In genomic region chr14:69543341-69544249, GRCh38 we compare ENCODE assay signal across 9 cellular contexts. TPM values are rescaled to one million over a fixed set of nuclear protein-coding genes. Genes with fewer than 3 reads are reported as not detected.
A peak's percentile ranks its signal among the peaks of the same experiment; 100 is the strongest.
DNase-seq lines count a peak whose midpoint lies in the region; ATAC-seq and TF ChIP-seq lines count a peak whose summit lies in the region.
"Had no signal": no experiment of that assay in that cellular context is flagged by ENCODE, and none has a peak within 500 bp of the region (broad histone marks: within the 10 kb centered on the region; RNA-seq: fewer than 3 reads in every experiment).

No MANE protein-coding gene starts in this region.

- H3K27me3 Mint-ChIP-seq in naive thymus-derived CD4-positive, alpha-beta T cell = peaks cover 20 to 48% (median 35%) of the 10 kb centered on the region in 5 donors

- H3K36me3 Mint-ChIP-seq in naive thymus-derived CD4-positive, alpha-beta T cell = no peaks in the 10 kb centered on the region

- no peaks in the 10 kb centered on the region for H4K20me1 ChIP-seq in mammary epithelial cell (ENCODE audit: insufficient read depth, low read length)

- H3K9me3 ChIP-seq in Panc1 (ENCODE audit: control insufficient read depth, insufficient read depth, low read depth, low read length) (no peaks in the 10 kb centered on the region), mammary epithelial cell (replicated peaks; ENCODE audit: insufficient read depth, low read length) (no peaks in the 10 kb centered on the region)
- no peaks in the 10 kb centered on the region for H3K9me3 ChIP-seq in naive thymus-derived CD4-positive, alpha-beta T cell (ENCODE audit: control insufficient read depth in 2 of 3, low read length in 3 of 3)
- H3K9me3 ChIP-seq: psoas muscle had no signal

- H3K79me2 ChIP-seq in mammary epithelial cell (ENCODE audit: insufficient read depth, low read length) = no peaks in the 10 kb centered on the region

- CTCF ChIA-PET in Panc1 (lab: Charles Lee) (no interaction called here), mammary epithelial cell (lab: Charles Lee; ENCODE audit: low non-redundant PET) (no interaction called here)
- CTCF ChIA-PET in naive thymus-derived CD4-positive, alpha-beta T cell (lab: Charles Lee) = no interaction called here

- in situ Hi-C loops in Panc1 (cut with HindIII; ENCODE audit: low pct_unique_long_range_greater_than_20kb, low sequenced_read_pairs) (no loop called here), mammary epithelial cell (cut with MboI; ENCODE audit: low sequenced_read_pairs in 2 of 2) (no loop called here)

- H3K27ac ChIP-seq in Panc1 (ENCODE audit: low read length) (no peak overlapping the region), mammary epithelial cell (ENCODE audit: insufficient read depth, low read depth, low read length) (no peak overlapping the region)
- H3K27ac ChIP-seq in naive thymus-derived CD4-positive, alpha-beta T cell (ENCODE audit: low read depth, low read length) = no peak overlapping the region
- H3K27ac ChIP-seq: psoas muscle had no signal

- H3K36me3 ChIP-seq in Panc1 (ENCODE audit: control insufficient read depth, insufficient read depth, low read length) (no peaks in the 10 kb centered on the region), mammary epithelial cell (ENCODE audit: insufficient read depth, low read length) (no peaks in the 10 kb centered on the region)
- H3K36me3 ChIP-seq in naive thymus-derived CD4-positive, alpha-beta T cell (ENCODE audit: control insufficient read depth in 2 of 3, insufficient read depth in 3 of 3, low read length in 3 of 3) = no peaks in the 10 kb centered on the region

- dilution Hi-C loops in mammary epithelial cell (cut with HindIII; ENCODE audit: low sequenced_read_pairs) = loop anchor here (5.0 kb wide), 1 partner anchor 89 kb away; no protein-coding TSS in a partner anchor

- H2AFZ ChIP-seq in mammary epithelial cell (ENCODE audit: low read depth, low read length) = peak overlapping the region; percentile 38

- no peak for TF ChIP-seq CTCF in Panc1 (IDR thresholded peaks at IDR 0.05)
- no peak for TF ChIP-seq CTCF in mammary epithelial cell (conservative IDR thresholded peaks at IDR 0.05 in 1 of 2, IDR thresholded peaks at IDR 0.05 in 1 of 2; ENCODE audit: extremely low read depth in 1 of 2, insufficient read depth in 1 of 2, low read depth in 1 of 2, low read length in 2 of 2)

- 37% methylated on average over 14 of the region's 15 CpGs for WGBS in mammary epithelial cell (ENCODE audit: low coverage, missing lambda C conversion rate)

- POLR2A ChIA-PET in Panc1 (lab: Charles Lee) = no interaction called here
- POLR2A ChIA-PET in naive thymus-derived CD4-positive, alpha-beta T cell (lab: Charles Lee) = interaction anchor here (0.8 kb wide), 1 partner anchor 322 kb away, joined by 3 read pairs; no protein-coding TSS in a partner anchor

- H3K27me3 ChIP-seq in Panc1 (ENCODE audit: control insufficient read depth, insufficient read depth, low read length) = no peaks in the 10 kb centered on the region; the same call in 1 of the 2 replicates
- no peaks in the 10 kb centered on the region for H3K27me3 ChIP-seq in mammary epithelial cell (ENCODE audit: insufficient read depth, low read length)
- H3K27me3 ChIP-seq in naive thymus-derived CD4-positive, alpha-beta T cell (ENCODE audit: control insufficient read depth in 2 of 2, insufficient read depth in 2 of 2, low read length in 2 of 2) = peaks cover 0 to 2% of the 10 kb centered on the region in 2 donors

- ATAC-seq in Panc1 = no peak
- ATAC-seq in naive thymus-derived CD4-positive, alpha-beta T cell = peak; percentile 70
- ATAC-seq in HG03108 (IDR thresholded peaks at IDR 0.05; ENCODE audit: unreplicated experiment) = no peak
- no peak for ATAC-seq in HG03175 (IDR thresholded peaks at IDR 0.05; ENCODE audit: unreplicated experiment)
- ATAC-seq in HG02759 (IDR thresholded peaks at IDR 0.05; ENCODE audit: unreplicated experiment) = no peak

- no peak overlapping the region for H3K9ac ChIP-seq in mammary epithelial cell (ENCODE audit: insufficient read depth, low read length)

- peak overlapping the region in 2 of 10 donors; percentile 13 to 25 for H3K4me3 Mint-ChIP-seq in naive thymus-derived CD4-positive, alpha-beta T cell

- intact Hi-C loops in Panc1 (cut with micrococcal nuclease; ENCODE audit: unreplicated experiment) = no loop called here
- intact Hi-C loops in mammary epithelial cell (cut with micrococcal nuclease) = no loop called here
- intact Hi-C loops in naive thymus-derived CD4-positive, alpha-beta T cell (cut with micrococcal nuclease) = no loop called here

- H3K4me3 ChIP-seq in Panc1 (ENCODE audit: low read depth in 2 of 2, low read length in 2 of 2) (no peak overlapping the region), mammary epithelial cell (replicated peaks in 1 of 3; ENCODE audit: insufficient read depth in 1 of 3, low read depth in 2 of 3, low read length in 3 of 3) (no peak overlapping the region)
- no peak overlapping the region for H3K4me3 ChIP-seq in naive thymus-derived CD4-positive, alpha-beta T cell (ENCODE audit: low read length)
- H3K4me3 ChIP-seq: psoas muscle had no signal

- H3K27ac Mint-ChIP-seq in naive thymus-derived CD4-positive, alpha-beta T cell = peak overlapping the region in 1 of 9 donors; percentile 47

- BruUV-seq in Panc1 (replicated peaks; lab: Mats Ljungman, UMichigan) (no TSS peak), mammary epithelial cell (replicated peaks; lab: Mats Ljungman, UMichigan) (no TSS peak)

- H3K4me1 ChIP-seq in Panc1 (ENCODE audit: control insufficient read depth, insufficient read depth, low read length) (no peaks in the 10 kb centered on the region), mammary epithelial cell (ENCODE audit: insufficient read depth, low read length) (peaks cover 16% of the 10 kb centered on the region)
- no peaks in the 10 kb centered on the region for H3K4me1 ChIP-seq in naive thymus-derived CD4-positive, alpha-beta T cell (ENCODE audit: control insufficient read depth in 2 of 2, insufficient read depth in 2 of 2, low read length in 2 of 2)

- peaks cover 0 to 17% (median 4%) of the 10 kb centered on the region in 7 donors for H3K4me1 Mint-ChIP-seq in naive thymus-derived CD4-positive, alpha-beta T cell

- peak; percentile 44 for DNase-seq in 8988T
- DNase-seq in GM04503 (ENCODE audit: low read depth) = peak; percentile 26
- DNase-seq in Panc1 (ENCODE audit: low read depth, low spot score) = peak; percentile 13
- DNase-seq in mammary epithelial cell = peak; percentile 97
- peak in 1 of 9 donors; percentile 27 for DNase-seq in naive thymus-derived CD4-positive, alpha-beta T cell

- no peak overlapping the region for H3K4me2 ChIP-seq in mammary epithelial cell (ENCODE audit: insufficient read depth, low read depth, low read length)

- H3K9me3 Mint-ChIP-seq in naive thymus-derived CD4-positive, alpha-beta T cell = no peaks in the 10 kb centered on the region

RNA-seq across cellular contexts. Expression of gene CCDC177, which starts 31.1 kb away (rescaled TPM):
- not detected for total RNA-seq in Panc1 (2021; ENCODE audit: unreplicated experiment)
- not detected for polyA plus RNA-seq in Panc1 (2012; ENCODE audit: insufficient read length)
- not detected for total RNA-seq in mammary epithelial cell
- polyA plus RNA-seq in mammary epithelial cell = not detected
- not detected for polyA minus RNA-seq in mammary epithelial cell
- total RNA-seq in naive thymus-derived CD4-positive, alpha-beta T cell = not detected
- polyA plus RNA-seq in naive thymus-derived CD4-positive, alpha-beta T cell = not detected
- total RNA-seq: psoas muscle had no signal
- polyA plus RNA-seq: psoas muscle had no signal

RNA-seq across cellular contexts. Expression of gene PLEKHD1, which starts 59.1 kb away (rescaled TPM):
- total RNA-seq in Panc1 (2021; ENCODE audit: unreplicated experiment) (0.08 TPM), mammary epithelial cell (not detected)
- polyA plus RNA-seq in Panc1 (2012; ENCODE audit: insufficient read length) = 0.10 TPM
- polyA plus RNA-seq in mammary epithelial cell = not detected
- not detected for polyA minus RNA-seq in mammary epithelial cell
- under 1 TPM; 0.07 to 0.74 (median 0.30) TPM for total RNA-seq in naive thymus-derived CD4-positive, alpha-beta T cell
- polyA plus RNA-seq in naive thymus-derived CD4-positive, alpha-beta T cell = under 1 TPM in 1 of 2 donors, not detected in 1; 0.23 TPM
